1 cellular context compared by ENCODE assay signal in the genomic region with DNA sequence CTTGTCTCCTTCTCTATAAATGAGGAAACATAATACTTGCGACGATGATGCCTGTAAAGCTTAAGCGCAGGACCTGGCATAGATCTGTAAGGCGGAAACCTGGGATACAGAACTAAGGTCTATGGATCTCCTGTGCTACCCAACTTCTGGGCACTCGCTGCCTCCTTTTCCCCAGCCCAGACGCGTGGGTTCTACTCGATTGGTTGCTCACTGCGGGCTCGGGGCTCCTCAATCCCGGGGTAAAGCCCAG.
TF ChIP-seq lines count a peak whose summit lies in the region.

No MANE protein-coding gene starts in this region.

TF ChIP-seq in IMR-90, 13 proteins besides CTCF, POLR2A, EP300 and RAD21 (continued from another document):
- TF ChIP-seq RCOR1 (IDR thresholded peaks at IDR 0.05; ENCODE audit: insufficient replicate concordance, low read length) (no peak), MXI1 (IDR thresholded peaks at IDR 0.05; ENCODE audit: borderline replicate concordance, low read depth, low read length) (no peak), BHLHE40 (IDR thresholded peaks at IDR 0.05; ENCODE audit: low read depth, low read length) (no peak), ELK1 (IDR thresholded peaks at IDR 0.05; ENCODE audit: borderline replicate concordance, low read depth, low read length) (no peak), CEBPB (IDR thresholded peaks at IDR 0.05; ENCODE audit: low read depth, low read length) (no peak), FOS (IDR thresholded peaks at IDR 0.05; ENCODE audit: low read depth, low read length) (no peak), MAZ (IDR thresholded peaks at IDR 0.05; ENCODE audit: borderline replicate concordance, low read depth, low read length) (no peak), SMC3 (IDR thresholded peaks at IDR 0.05; ENCODE audit: low read depth, low read length) (no peak), CHD1 (IDR thresholded peaks at IDR 0.05; ENCODE audit: low read depth, low read length) (no peak)
- TF ChIP-seq, protein P1, sequence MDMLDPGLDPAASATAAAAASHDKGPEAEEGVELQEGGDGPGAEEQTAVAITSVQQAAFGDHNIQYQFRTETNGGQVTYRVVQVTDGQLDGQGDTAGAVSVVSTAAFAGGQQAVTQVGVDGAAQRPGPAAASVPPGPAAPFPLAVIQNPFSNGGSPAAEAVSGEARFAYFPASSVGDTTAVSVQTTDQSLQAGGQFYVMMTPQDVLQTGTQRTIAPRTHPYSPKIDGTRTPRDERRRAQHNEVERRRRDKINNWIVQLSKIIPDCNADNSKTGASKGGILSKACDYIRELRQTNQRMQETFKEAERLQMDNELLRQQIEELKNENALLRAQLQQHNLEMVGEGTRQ (IDR thresholded peaks at IDR 0.05; ENCODE audit: low read depth, low read length), result no peak
